Comparison of ENCODE assay signal across 18 cellular contexts in genomic region chr3:20246662-20247061, GRCh38.
DNase-seq lines count a peak whose midpoint lies in the region; ATAC-seq and TF ChIP-seq lines count a peak whose summit lies in the region.
"Had no signal": no experiment of that assay in that cellular context is flagged by ENCODE, and none has a peak within 500 bp of the region (broad histone marks: within the 10 kb centered on the region; RNA-seq: fewer than 3 reads in every experiment).

No MANE protein-coding gene starts in this region.

- peaks cover 22% of the 10 kb centered on the region for H3K4me1 ChIP-seq in Karpas-422 (ENCODE audit: low read length)
- no peaks in the 10 kb centered on the region for H3K4me1 ChIP-seq in tibial nerve
- H3K4me1 ChIP-seq: ascending aorta, lower lobe of right lung had no signal

- H3K4me2 ChIP-seq in Karpas-422 (ENCODE audit: low read depth, low read length, poor library complexity, severe bottlenecking), result peak overlapping the region; percentile 69

- H2AFZ ChIP-seq in Karpas-422 (ENCODE audit: low read length), result no peak overlapping the region

- no peak for TF ChIP-seq POLR2A in tibial nerve (IDR thresholded peaks at IDR 0.05)

- no peaks in the 10 kb centered on the region for H3K79me2 ChIP-seq in Karpas-422 (ENCODE audit: low read length)

- peak; percentile 56 for ATAC-seq in GM18520 (IDR thresholded peaks at IDR 0.05; ENCODE audit: unreplicated experiment)
- ATAC-seq in GM21447 (IDR thresholded peaks at IDR 0.05; ENCODE audit: unreplicated experiment), result peak; percentile 84
- ATAC-seq in HG03039 (IDR thresholded peaks at IDR 0.05; ENCODE audit: unreplicated experiment), result peak; percentile 80
- ATAC-seq in omental fat pad (ENCODE audit: low FRiP score), result no peak
- ATAC-seq: lower lobe of right lung; right cardiac atrium; stimulated activated naive CD8-positive, alpha-beta T cell treated with anti-CD3 and anti-CD28 coated beads, Interleukin-15, amount 100 ng/mL, for 72 hours had no signal

- no peak for TF ChIP-seq CTCF in omental fat pad (IDR thresholded peaks at IDR 0.05)
- no peak for TF ChIP-seq CTCF in tibial nerve (IDR thresholded peaks at IDR 0.05)

- peak overlapping the region; percentile 65 for H3K27ac ChIP-seq in Karpas-422 (ENCODE audit: low read length)
- no peak overlapping the region for H3K27ac ChIP-seq in tibial nerve
- H3K27ac ChIP-seq: ascending aorta, lower lobe of right lung, RWPE1 had no signal

- no peaks in the 10 kb centered on the region for H3K27me3 ChIP-seq in Karpas-422 (ENCODE audit: low read length)
- H3K27me3 ChIP-seq in tibial nerve, result no peaks in the 10 kb centered on the region
- H3K27me3 ChIP-seq: ascending aorta had no signal

- H3K9me2 ChIP-seq in Karpas-422 (replicated peaks; ENCODE audit: insufficient read depth, low read length), result no peaks in the 10 kb centered on the region

- 87 to 95% methylated on average over 1 of the region's 1 CpG for WGBS in tibial nerve, 2 donors

- no peak overlapping the region; the same call in 1 of the 2 replicates for H3K4me3 ChIP-seq in Karpas-422 (ENCODE audit: low read length)
- no peak overlapping the region for H3K4me3 ChIP-seq in tibial nerve
- H3K4me3 ChIP-seq: ascending aorta, lower lobe of right lung had no signal

- no peaks in the 10 kb centered on the region for H3K36me3 ChIP-seq in Karpas-422 (ENCODE audit: insufficient read depth, low read length)
- H3K36me3 ChIP-seq in tibial nerve, result no peaks in the 10 kb centered on the region
- H3K36me3 ChIP-seq: ascending aorta, lower lobe of right lung had no signal

- no peak for TF ChIP-seq EP300 in tibial nerve (IDR thresholded peaks at IDR 0.05)

- no peak overlapping the region for H3K9ac ChIP-seq in Karpas-422 (ENCODE audit: low read length)

- H3K9me3 ChIP-seq in Karpas-422 (ENCODE audit: low read length) (no peaks in the 10 kb centered on the region), tibial nerve (peaks cover 0 to 7% (median 0%) of the 10 kb centered on the region in 4 donors)
- H3K9me3 ChIP-seq: ascending aorta, lower lobe of right lung had no signal

- no peaks in the 10 kb centered on the region for H4K20me1 ChIP-seq in Karpas-422 (ENCODE audit: insufficient read depth, low read depth, low read length)

- DNase-seq in Karpas-422 (peak; percentile 87), SKM-1 (lab: John Stamatoyannopoulos, UW; ENCODE audit: unreplicated experiment) (no peak), omental fat pad (ENCODE audit: low spot score) (no peak), tibial nerve (ENCODE audit: low spot score in 2 of 2) (no peak)
- no peak for DNase-seq in activated naive CD4-positive, alpha-beta T cell (lab: John Stamatoyannopoulos, UW)
- DNase-seq: activated CD4-positive, alpha-beta T cell treated with anti-CD3 and anti-CD28 coated beads, Interleukin-2, amount 10 ng/mL, durations not matched to agents 24 days and 14 days; activated T-cell treated with anti-CD3 and anti-CD28 coated beads, Interleukin-2, amount 50 U/mL, for 48 hours; H9; lower lobe of right lung; NCI-H1105; NCI-H510A; right cardiac atrium; stimulated activated naive CD8-positive, alpha-beta T cell treated with anti-CD3 and anti-CD28 coated beads, Interleukin-15, amount 100 ng/mL, for 72 hours had no signal
